In the genomic region with DNA sequence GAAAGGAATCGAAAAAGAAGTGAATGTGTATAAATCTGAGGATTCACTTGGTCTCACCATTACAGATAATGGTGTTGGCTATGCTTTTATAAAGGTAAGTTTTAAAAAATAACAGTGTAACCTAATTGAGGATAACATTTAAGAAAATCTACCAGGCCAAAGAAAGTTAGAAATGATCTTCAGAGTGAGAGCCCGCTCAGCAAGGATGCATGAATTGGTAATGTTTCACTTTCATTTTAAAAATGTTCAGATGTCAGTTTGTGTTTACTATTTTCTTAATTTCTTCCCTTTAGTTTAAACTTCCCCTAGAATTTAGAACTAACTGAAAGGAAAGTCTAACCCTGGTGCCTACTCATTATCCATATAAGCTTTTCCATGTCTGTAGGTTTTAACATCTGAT, we compare ENCODE assay signal across 18 cellular contexts. TPM values are rescaled to one million over a fixed set of nuclear protein-coding genes. Genes with fewer than 3 reads are reported as not detected.
DNase-seq lines count a peak whose midpoint lies in the region; ATAC-seq and TF ChIP-seq lines count a peak whose summit lies in the region.
"Had no signal": no experiment of that assay in that cellular context is flagged by ENCODE, and none has a peak within 500 bp of the region (broad histone marks: within the 10 kb centered on the region; RNA-seq: fewer than 3 reads in every experiment).

No MANE protein-coding gene starts in this region.

- H3K27me3 ChIP-seq in gastrocnemius medialis = no peaks in the 10 kb centered on the region
- H3K27me3 ChIP-seq: right lobe of liver had no signal

- ATAC-seq in activated CD4-positive, alpha-beta T cell treated with anti-CD3 and anti-CD28 coated beads for 36 hours = no peak
- ATAC-seq in central memory CD8-positive, alpha-beta T cell (replicated peaks; ENCODE audit: extremely low read depth, poor library complexity, severe bottlenecking) = no peak
- no peak for ATAC-seq in gastrocnemius medialis
- ATAC-seq: esophagus mucosa, mucosa of descending colon had no signal

- H3K36me3 ChIP-seq in gastrocnemius medialis = no peaks in the 10 kb centered on the region
- H3K36me3 ChIP-seq: right lobe of liver had no signal

- in situ Hi-C loops in gastrocnemius medialis (cut with MboI; ENCODE audit: low sequenced_read_pairs in 4 of 4) = no loop called here

- H3K27ac ChIP-seq in gastrocnemius medialis = peak overlapping the region; percentile 50 to 72 (median 67)
- H3K27ac ChIP-seq: RWPE1 had no signal

- POLR2A ChIA-PET in activated CD4-positive, alpha-beta T cell treated with anti-CD3 and anti-CD28 coated beads for 36 hours (lab: Charles Lee) = no interaction called here

- H3K4me1 ChIP-seq in gastrocnemius medialis = peaks cover 31 to 49% of the 10 kb centered on the region in 2 donors

- CTCF ChIA-PET in activated CD4-positive, alpha-beta T cell treated with anti-CD3 and anti-CD28 coated beads for 36 hours (lab: Charles Lee) = no interaction called here

- H3K4me3 ChIP-seq in gastrocnemius medialis = peak overlapping the region in 3 of 4 donors; percentile 10 to 27 (median 22)
- H3K4me3 ChIP-seq: mucosa of descending colon, right lobe of liver had no signal

- no peaks in the 10 kb centered on the region for H3K27me3 Mint-ChIP-seq in activated CD4-positive, alpha-beta T cell treated with anti-CD3 and anti-CD28 coated beads for 36 hours
- H3K27me3 Mint-ChIP-seq in IgD-negative memory B cell = no peaks in the 10 kb centered on the region
- H3K27me3 Mint-ChIP-seq in central memory CD8-positive, alpha-beta T cell = peaks cover under 1% of the 10 kb centered on the region
- H3K27me3 Mint-ChIP-seq: type B pancreatic cell had no signal

- no peak overlapping the region for H3K27ac Mint-ChIP-seq in activated CD4-positive, alpha-beta T cell treated with anti-CD3 and anti-CD28 coated beads for 36 hours
- H3K27ac Mint-ChIP-seq in IgD-negative memory B cell = peak overlapping the region in 2 of 3 donors; percentile 12 to 24
- peak overlapping the region; percentile 49 for H3K27ac Mint-ChIP-seq in central memory CD8-positive, alpha-beta T cell (ENCODE audit: low read depth)
- H3K27ac Mint-ChIP-seq: type B pancreatic cell had no signal

- H3K9me3 ChIP-seq in gastrocnemius medialis = no peaks in the 10 kb centered on the region
- H3K9me3 ChIP-seq: mucosa of descending colon, right lobe of liver had no signal

- no peak for DNase-seq in activated CD4-positive, alpha-beta T cell treated with anti-CD3 and anti-CD28 coated beads for 36 hours
- DNase-seq in activated CD4-positive, alpha-beta T cell treated with anti-CD3 and anti-CD28 coated beads for 1 hour = no peak
- DNase-seq in central memory CD8-positive, alpha-beta T cell (ENCODE audit: low spot score in 2 of 2) = no peak
- DNase-seq in gastrocnemius medialis = no peak
- DNase-seq in D341Med (ENCODE audit: low spot score) = no peak
- DNase-seq in T1000 (lab: John Stamatoyannopoulos, UW) = no peak
- DNase-seq in NCI-H146 treated with DMSO at 0.1 percent for 48 hours (lab: John Stamatoyannopoulos, UW; ENCODE audit: unreplicated experiment) = no peak
- DNase-seq: activated effector memory CD4-positive, alpha-beta T cell treated with Interleukin-2 at 50 U/mL for 16 hours; cerebellar nuclear complex; DMS 273 treated with DMSO at 0.1 percent for 48 hours; H7; mucosa of descending colon; NCI-H345; right lobe of liver had no signal

- H3K36me3 Mint-ChIP-seq in activated CD4-positive, alpha-beta T cell treated with anti-CD3 and anti-CD28 coated beads for 36 hours (ENCODE audit: low read depth) = no peaks in the 10 kb centered on the region
- peaks cover 3% of the 10 kb centered on the region for H3K36me3 Mint-ChIP-seq in IgD-negative memory B cell
- peaks cover 2% of the 10 kb centered on the region for H3K36me3 Mint-ChIP-seq in central memory CD8-positive, alpha-beta T cell (ENCODE audit: insufficient read depth)
- H3K36me3 Mint-ChIP-seq: type B pancreatic cell had no signal

- H3K9me3 Mint-ChIP-seq in activated CD4-positive, alpha-beta T cell treated with anti-CD3 and anti-CD28 coated beads for 36 hours (ENCODE audit: low read depth) = peaks cover 3% of the 10 kb centered on the region
- H3K9me3 Mint-ChIP-seq in IgD-negative memory B cell = peaks cover under 1 to 6% (median 1%) of the 10 kb centered on the region in 3 donors
- no peaks in the 10 kb centered on the region for H3K9me3 Mint-ChIP-seq in central memory CD8-positive, alpha-beta T cell
- H3K9me3 Mint-ChIP-seq: type B pancreatic cell had no signal

- no peak for TF ChIP-seq POLR2A in gastrocnemius medialis (IDR thresholded peaks at IDR 0.05)

- peaks cover 18% of the 10 kb centered on the region for H3K4me1 Mint-ChIP-seq in activated CD4-positive, alpha-beta T cell treated with anti-CD3 and anti-CD28 coated beads for 36 hours
- peaks cover 7 to 12% (median 8%) of the 10 kb centered on the region in 3 donors for H3K4me1 Mint-ChIP-seq in IgD-negative memory B cell
- H3K4me1 Mint-ChIP-seq in central memory CD8-positive, alpha-beta T cell = no peaks in the 10 kb centered on the region

- peak overlapping the region; percentile 5 for H3K4me3 Mint-ChIP-seq in activated CD4-positive, alpha-beta T cell treated with anti-CD3 and anti-CD28 coated beads for 36 hours
- H3K4me3 Mint-ChIP-seq in IgD-negative memory B cell = peak overlapping the region; percentile 21 to 82 (median 38)
- peak overlapping the region; percentile 40 for H3K4me3 Mint-ChIP-seq in central memory CD8-positive, alpha-beta T cell
- H3K4me3 Mint-ChIP-seq: type B pancreatic cell had no signal

- no peak for TF ChIP-seq CTCF in gastrocnemius medialis (IDR thresholded peaks at IDR 0.05 in 4 of 5, conservative IDR thresholded peaks at IDR 0.05 in 1 of 5)

- intact Hi-C loops in activated CD4-positive, alpha-beta T cell treated with anti-CD3 and anti-CD28 coated beads for 36 hours (cut with DNase I, micrococcal nuclease) = no loop called here
- intact Hi-C loops in gastrocnemius medialis (cut with DNase I; ENCODE audit: low total_unique reads) = no loop called here

RNA-seq across cellular contexts. Expression of a gene that starts 35.0 kb away (rescaled TPM):
- total RNA-seq in activated CD4-positive, alpha-beta T cell treated with anti-CD3 and anti-CD28 coated beads for 36 hours = under 1 TPM; 0.05 to 0.09 TPM
- not detected for polyA plus RNA-seq in IgD-negative memory B cell
- total RNA-seq in gastrocnemius medialis = 1 to 10 TPM in 3 of 4 donors, under 1 TPM in 1; 0.67 to 1.5 (median 1.3) TPM
